In genomic region chr17:66715745-66716156, GRCh38 we compare ENCODE assay signal across 8 cellular contexts.
A peak's percentile ranks its signal among the peaks of the same experiment; 100 is the strongest.
DNase-seq lines count a peak whose midpoint lies in the region; ATAC-seq, FAIRE-seq and TF ChIP-seq lines count a peak whose summit lies in the region.

No MANE protein-coding gene starts in this region.

- H2BK5ac ChIP-seq in H1 (ENCODE audit: low read depth, low read length), result no peak overlapping the region
- H2BK5ac ChIP-seq in mesendoderm (ENCODE audit: low read length), result no peak overlapping the region

- peak; percentile 59 for TF ChIP-seq CTCF in AG09319 (IDR thresholded peaks at IDR 0.05; ENCODE audit: low read depth, low read length)
- peak in 2 of 3 experiments; percentile 76 to 88; a peak in 3 of 4 replicates for TF ChIP-seq CTCF in H1 (IDR thresholded peaks at IDR 0.05; ENCODE audit: control extremely low read depth in 1 of 3, insufficient read depth in 1 of 3, low read depth in 1 of 3, low read length in 3 of 3)

- H3K4me3 ChIP-seq in H1 (ENCODE audit: extremely low read depth in 1 of 4, insufficient read depth in 2 of 4, low read depth in 3 of 4, low read length in 4 of 4) (no peak overlapping the region), mesendoderm (ENCODE audit: low read length) (no peak overlapping the region)

- no peaks in the 10 kb centered on the region for H3K23me2 ChIP-seq in H1 (ENCODE audit: low read depth, low read length)

- no peak overlapping the region for H3K14ac ChIP-seq in H1 (ENCODE audit: insufficient read length)

- H4K91ac ChIP-seq in H1 (replicated peaks; ENCODE audit: insufficient read length, low read length), result no peak overlapping the region

- H3K4me1 ChIP-seq in H1 (replicated peaks in 1 of 4; ENCODE audit: control insufficient read depth in 3 of 4, insufficient read depth in 4 of 4, low read length in 3 of 4) (peaks cover 10 to 32% (median 16%) of the 10 kb centered on the region in 4 experiments), mesendoderm (ENCODE audit: control insufficient read depth, low read depth, low read length) (peaks cover 3% of the 10 kb centered on the region)

- no peaks in the 10 kb centered on the region for H3K9me3 ChIP-seq in H1 (ENCODE audit: insufficient read depth in 2 of 2, low read depth in 1 of 2, low read length in 1 of 2)

- H4K5ac ChIP-seq in H1 (ENCODE audit: insufficient read length, low read depth, low read length) (no peak overlapping the region), mesendoderm (ENCODE audit: low read length) (no peak overlapping the region)

- POLR2A ChIA-PET in H1 (lab: Charles Lee; ENCODE audit: partially characterized antibody), result no interaction called here

- H4K8ac ChIP-seq in H1 (ENCODE audit: extremely low read depth, insufficient read depth, low read length), result no peak overlapping the region
- H4K8ac ChIP-seq in mesendoderm (ENCODE audit: low read depth, low read length), result no peak overlapping the region

- H3K18ac ChIP-seq in H1 (ENCODE audit: extremely low read depth, low read length) (no peak overlapping the region), mesendoderm (ENCODE audit: low read length) (no peak overlapping the region)

- TF ChIP-seq RAD21 in H1 (IDR thresholded peaks at IDR 0.05 in 1 of 2, conservative IDR thresholded peaks at IDR 0.05 in 1 of 2; ENCODE audit: low read depth in 2 of 2, low read length in 2 of 2), result peak; percentile 96 to 97

- FAIRE-seq in GM12891 (lab: Jason Lieb, UNC) (peak; percentile 50), H1 (lab: Jason Lieb, UNC) (peak; percentile 88)

- H2AK5ac ChIP-seq in H1 (ENCODE audit: low read depth, low read length) (no peak overlapping the region), mesendoderm (ENCODE audit: low read length) (no peak overlapping the region)

- H2AFZ ChIP-seq in H1 (ENCODE audit: low read length), result no peak overlapping the region

- H3K4ac ChIP-seq in H1 (replicated peaks; ENCODE audit: insufficient read length, low read depth, low read length) (no peak overlapping the region), mesendoderm (ENCODE audit: low read depth, low read length) (no peak overlapping the region)

- no peak overlapping the region for H3K27ac ChIP-seq in H1 (ENCODE audit: low read depth, low read length)
- no peak overlapping the region for H3K27ac ChIP-seq in mesendoderm (ENCODE audit: low read depth, low read length)

- ATAC-seq in GM21786 (IDR thresholded peaks at IDR 0.05; ENCODE audit: unreplicated experiment), result no peak

- H3K4me2 ChIP-seq in H1 (ENCODE audit: insufficient read depth in 1 of 2, low read depth in 2 of 2, low read length in 2 of 2) (no peak overlapping the region), mesendoderm (ENCODE audit: low read length) (no peak overlapping the region)

- H3K36me3 ChIP-seq in H1 (ENCODE audit: control insufficient read depth in 2 of 4, insufficient read depth in 4 of 4, low read length in 3 of 4), result no peaks in the 10 kb centered on the region
- H3K36me3 ChIP-seq in mesendoderm (ENCODE audit: control insufficient read depth, insufficient read depth, low read length), result no peaks in the 10 kb centered on the region

- peak; percentile 27 for DNase-seq in AG09319 (ENCODE audit: extremely low read depth, low read depth)
- DNase-seq in GM12891 (ENCODE audit: insufficient read length, low spot score), result peak; percentile 37
- peak; percentile 85 for DNase-seq in NAMALWA (ENCODE audit: low spot score)
- peak; percentile 75 for DNase-seq in SHP77 treated with DMSO at 0.1 percent for 48 hours (lab: John Stamatoyannopoulos, UW)
- peak in 1 of 2 experiments; percentile 33 for DNase-seq in H1 (ENCODE audit: low read depth in 1 of 2, low spot score in 2 of 2)
- peak; percentile 85 for DNase-seq in mesendoderm
- no peak for DNase-seq in stimulated activated CD4-positive, alpha-beta T cell treated with anti-CD3 and anti-CD28 coated beads, Interleukin-12 subunit alpha, Interleukin-12 subunit beta, amount 100 ng/mL, for 4 hours

- no peak overlapping the region for H2BK12ac ChIP-seq in H1 (ENCODE audit: low read depth, low read length)

- H2BK20ac ChIP-seq in H1 (ENCODE audit: low read length), result no peak overlapping the region

- no peaks in the 10 kb centered on the region for H3K79me2 ChIP-seq in H1 (ENCODE audit: control insufficient read depth in 1 of 2, insufficient read depth in 2 of 2, low read length in 2 of 2)
- H3K79me2 ChIP-seq in mesendoderm (ENCODE audit: control insufficient read depth, insufficient read depth, low read length), result no peaks in the 10 kb centered on the region

- H4K20me1 ChIP-seq in H1 (replicated peaks in 1 of 2; ENCODE audit: control insufficient read depth in 1 of 2, insufficient read depth in 2 of 2, low read length in 2 of 2), result peaks cover 0 to 1% of the 10 kb centered on the region in 2 experiments

- CTCF ChIA-PET in H1 (lab: Charles Lee; ENCODE audit: partially characterized antibody), result interaction anchor here (0.6 to 1.7 kb wide), 10 partner anchors 9 to 316 kb away, joined by 3 to 5 read pairs (median 3); no protein-coding TSS in a partner anchor

- no peak for TF ChIP-seq POLR2A in GM12891 (IDR thresholded peaks at IDR 0.05; ENCODE audit: low read depth, low read length)
- TF ChIP-seq POLR2A in H1 (IDR thresholded peaks at IDR 0.05; ENCODE audit: control extremely low read depth in 1 of 2, low read depth in 2 of 2, low read length in 2 of 2), result no peak

- no peak overlapping the region for H2BK15ac ChIP-seq in H1 (ENCODE audit: low read length)
- no peak overlapping the region for H2BK15ac ChIP-seq in mesendoderm (replicated peaks; ENCODE audit: low read depth)

- H3K23ac ChIP-seq in H1 (ENCODE audit: insufficient read length), result no peak overlapping the region
- H3K23ac ChIP-seq in mesendoderm (ENCODE audit: low read length), result no peak overlapping the region

- H2BK120ac ChIP-seq in H1 (replicated peaks; ENCODE audit: low read depth, low read length), result no peak overlapping the region
- H2BK120ac ChIP-seq in mesendoderm (ENCODE audit: low read depth, low read length), result no peak overlapping the region

- TF ChIP-seq EP300 in H1 (IDR thresholded peaks at IDR 0.05; ENCODE audit: borderline replicate concordance in 1 of 2, low read depth in 2 of 2, low read length in 2 of 2), result no peak

- no peaks in the 10 kb centered on the region for H3K79me1 ChIP-seq in H1 (ENCODE audit: low read depth, low read length)
- no peaks in the 10 kb centered on the region for H3K79me1 ChIP-seq in mesendoderm (ENCODE audit: low read length)

- H3K56ac ChIP-seq in H1 (replicated peaks; ENCODE audit: insufficient read length, low read depth, low read length) (no peak overlapping the region), mesendoderm (ENCODE audit: low read length) (no peak overlapping the region)

- H3K27me3 ChIP-seq in H1 (replicated peaks in 1 of 4; ENCODE audit: control insufficient read depth in 3 of 4, extremely low read depth in 1 of 4, insufficient read depth in 3 of 4, low read length in 3 of 4) (no peaks in the 10 kb centered on the region), mesendoderm (ENCODE audit: insufficient read depth, low read length, poor library complexity) (no peaks in the 10 kb centered on the region)

- H3K9ac ChIP-seq in H1 (replicated peaks in 1 of 4; ENCODE audit: extremely low read depth in 1 of 4, low read depth in 3 of 4, low read length in 3 of 4) (no peak overlapping the region), mesendoderm (ENCODE audit: low read length) (no peak overlapping the region)

- WGBS in H1 (ENCODE audit: extremely low coverage in 1 of 2, insufficient coverage in 1 of 2, insufficient read length in 1 of 2, insufficient replicate concordance in 2 of 2, low coverage in 1 of 2, low lambda C conversion rate in 2 of 2, missing lambda C conversion rate in 1 of 2), 2 experiments, result 60% methylated on average over 3 of the region's 3 CpGs; no CpG with 5 or more reads in 1 of the 2 experiments
- no CpG with 5 or more reads among the region's 3 CpGs for WGBS in mesendoderm (ENCODE audit: extremely low coverage, insufficient coverage, low lambda C conversion rate)

TF ChIP-seq in GM12891, 5 proteins besides CTCF, POLR2A, EP300 and RAD21:
- TF ChIP-seq POLR2AphosphoS5 (IDR thresholded peaks at IDR 0.05; ENCODE audit: low read depth, low read length), result no peak
- TF ChIP-seq SPI1 (IDR thresholded peaks at IDR 0.05; ENCODE audit: low read depth, low read length), result no peak
- no peak for TF ChIP-seq TAF1 (IDR thresholded peaks at IDR 0.05; ENCODE audit: low read depth, low read length)
TF ChIP-seq in GM12891: peak in this region for 0.

TF ChIP-seq in H1, 55 proteins besides CTCF, POLR2A, EP300 and RAD21:
- peak; percentile 61; the same call in 1 of the 2 replicates for TF ChIP-seq ATF2 (IDR thresholded peaks at IDR 0.05; ENCODE audit: low read length)
- TF ChIP-seq PHF8 (conservative IDR thresholded peaks at IDR 0.05; ENCODE audit: low read depth, low read length), result no peak
- no peak for TF ChIP-seq SP2 (IDR thresholded peaks at IDR 0.05; ENCODE audit: low read length)
- no peak for TF ChIP-seq TCF12 (IDR thresholded peaks at IDR 0.05; ENCODE audit: low read depth, low read length)
- no peak for TF ChIP-seq RBBP5 (IDR thresholded peaks at IDR 0.05; ENCODE audit: borderline replicate concordance, low read depth, low read length)
- TF ChIP-seq TAF1 (IDR thresholded peaks at IDR 0.05; ENCODE audit: low read depth, low read length), result no peak
- 0 out of 2 replicates have a peak, but pooled peaks have one; percentile 19 for TF ChIP-seq TEAD4 (IDR thresholded peaks at IDR 0.05; ENCODE audit: low read depth, low read length)
- TF ChIP-seq GTF2F1 (IDR thresholded peaks at IDR 0.05; ENCODE audit: borderline replicate concordance, low read depth, low read length), result no peak
